Comparison of ENCODE assay signal across 13 cellular contexts in the genomic region with DNA sequence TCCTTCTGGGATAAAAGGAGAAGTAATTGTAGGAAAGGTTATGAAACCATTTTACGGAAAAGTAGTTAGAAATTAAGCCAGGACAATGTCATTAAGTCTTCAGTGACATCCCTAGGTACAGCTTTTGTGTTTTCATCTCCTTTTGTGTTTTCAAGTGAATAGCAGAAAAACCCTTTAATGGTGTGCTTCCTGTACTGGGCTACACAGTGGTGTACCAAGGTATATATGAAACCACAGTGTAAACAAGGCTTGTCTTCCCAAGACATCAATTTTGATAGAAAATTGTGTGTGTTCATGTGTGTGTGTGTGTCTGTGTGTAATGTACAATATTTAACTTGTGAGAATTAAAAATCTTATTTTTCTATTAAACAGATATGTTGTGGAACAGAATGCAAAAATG.
"Had no signal": no experiment of that assay in that cellular context is flagged by ENCODE, and none has a peak within 500 bp of the region (broad histone marks: within the 10 kb centered on the region; RNA-seq: fewer than 3 reads in every experiment).

No MANE protein-coding gene starts in this region.

- ATAC-seq: activated CD4-positive, CD25-positive, alpha-beta regulatory T cell treated with anti-CD3 and anti-CD28 coated beads, Interleukin-2, amount 50 U/mL, for 24 hours; pancreas; sciatic nerve had no signal

- H3K27me3 Mint-ChIP-seq: stimulated activated naive CD8-positive, alpha-beta T cell treated with anti-CD3 and anti-CD28 coated beads, Interleukin-15, Interleukin-2, amounts not matched to agents 100 ng/mL and 50 ng/mL, for 24 hours had no signal

- H3K27ac ChIP-seq: ascending aorta, breast epithelium, pancreas, RWPE1, SJCRH30 had no signal

- H3K4me3 ChIP-seq: ascending aorta, breast epithelium, pancreas, SJCRH30 had no signal

- H3K4me1 ChIP-seq: ascending aorta, breast epithelium, pancreas, SJCRH30 had no signal

- H3K27me3 ChIP-seq: ascending aorta, breast epithelium, pancreas, SJCRH30 had no signal

- H3K4me3 Mint-ChIP-seq: dendritic cell treated with granulocyte-macrophage colony-stimulating factor and Interleukin-4, amounts not matched to agents 40 ng/mL and 50 ng/mL, for 4 days; stimulated activated naive CD8-positive, alpha-beta T cell treated with anti-CD3 and anti-CD28 coated beads, Interleukin-15, Interleukin-2, amounts not matched to agents 100 ng/mL and 50 ng/mL, for 24 hours; type B pancreatic cell had no signal

- H3K36me3 ChIP-seq: ascending aorta, breast epithelium, pancreas, SJCRH30 had no signal

- DNase-seq: activated effector memory CD4-positive, alpha-beta T cell treated with Interleukin-2 at 50 U/mL for 16 hours; islet precursor cell; pancreas; SJCRH30; T1000 had no signal

- H3K9me3 Mint-ChIP-seq: dendritic cell treated with granulocyte-macrophage colony-stimulating factor and Interleukin-4, amounts not matched to agents 40 ng/mL and 50 ng/mL, for 4 days; stimulated activated naive CD8-positive, alpha-beta T cell treated with anti-CD3 and anti-CD28 coated beads, Interleukin-15, Interleukin-2, amounts not matched to agents 100 ng/mL and 50 ng/mL, for 24 hours; type B pancreatic cell had no signal

- H3K9me3 ChIP-seq: ascending aorta, breast epithelium, pancreas, SJCRH30 had no signal

- H3K27ac Mint-ChIP-seq: dendritic cell treated with granulocyte-macrophage colony-stimulating factor and Interleukin-4, amounts not matched to agents 40 ng/mL and 50 ng/mL, for 4 days; stimulated activated naive CD8-positive, alpha-beta T cell treated with anti-CD3 and anti-CD28 coated beads, Interleukin-15, Interleukin-2, amounts not matched to agents 100 ng/mL and 50 ng/mL, for 24 hours; type B pancreatic cell had no signal
